8 cellular contexts compared by ENCODE assay signal in the genomic region with DNA sequence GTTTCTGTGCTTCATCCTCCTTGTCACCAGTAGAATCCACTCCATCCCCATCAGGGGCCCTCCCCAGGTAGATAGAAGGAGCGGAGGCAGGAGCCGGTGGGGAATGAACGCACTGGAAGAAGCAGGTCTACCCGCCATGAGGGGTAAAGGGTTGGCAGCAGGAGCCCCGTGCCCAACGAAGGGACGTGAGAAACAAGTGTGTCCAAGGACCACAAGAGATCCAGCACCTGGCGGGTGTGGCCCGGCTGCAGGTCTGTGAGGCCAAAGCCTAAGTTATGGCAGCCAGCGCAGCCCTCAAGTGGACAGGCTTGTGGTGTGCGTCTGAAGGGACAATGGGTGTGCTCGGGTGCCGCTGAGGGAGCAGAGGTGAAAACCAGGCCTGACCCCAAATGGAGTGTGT.
"Had no signal": no experiment of that assay in that cellular context is flagged by ENCODE, and none has a peak within 500 bp of the region (broad histone marks: within the 10 kb centered on the region; RNA-seq: fewer than 3 reads in every experiment).

No MANE protein-coding gene starts in this region.

- H3K27ac Mint-ChIP-seq: GM23338, H9 had no signal

- H3K4me3 Mint-ChIP-seq: GM23338, H9 had no signal

- H2AFZ ChIP-seq: GM23338 had no signal

- FAIRE-seq: H1, H54, HTR-8/SVneo, K562 had no signal

- H3K9me3 Mint-ChIP-seq: GM23338, H9 had no signal

- H3K4me3 ChIP-seq: GM23338, K562 had no signal

- ATAC-seq: GM23338, K562 had no signal

- DNase-seq: H9, HCEC 1CT, IMR-90 had no signal

- H3K4me1 Mint-ChIP-seq: GM23338 had no signal

- H3K4me2 ChIP-seq: GM23338 had no signal
